ENCODE assay signal across 2 cellular contexts in genomic region chr3:187941848-187942194, GRCh38.
TF ChIP-seq lines count a peak whose summit lies in the region.

No MANE protein-coding gene starts in this region.

TF ChIP-seq in A549, 52 proteins besides CTCF, POLR2A, EP300 and RAD21 (continued from another document):
- TF ChIP-seq MAX (IDR thresholded peaks at IDR 0.05) = no peak

TF ChIP-seq in HepG2, 621 proteins besides CTCF, POLR2A, EP300 and RAD21 (continues in another document):
- no peak for TF ChIP-seq STAT6 (CRISPR knock-in tag; IDR thresholded peaks at IDR 0.05; ENCODE audit: borderline replicate concordance)
- no peak for TF ChIP-seq ZNF282 (IDR thresholded peaks at IDR 0.05; ENCODE audit: partially characterized antibody)
- peak; percentile 55; the same call in 1 of the 2 replicates for TF ChIP-seq TBX2 (CRISPR knock-in tag; IDR thresholded peaks at IDR 0.05; ENCODE audit: borderline replicate concordance)
- peak; percentile 98 for TF ChIP-seq THRA (CRISPR knock-in tag; IDR thresholded peaks at IDR 0.05; ENCODE audit: borderline replicate concordance)
- peak; percentile 81; the same call in 1 of the 2 replicates for TF ChIP-seq AHDC1 (CRISPR knock-in tag; IDR thresholded peaks at IDR 0.05; ENCODE audit: borderline replicate concordance)
- 0 out of 2 replicates have a peak, but pooled peaks have one; percentile 11 for TF ChIP-seq ELF3 (CRISPR knock-in tag; IDR thresholded peaks at IDR 0.05)
- peak; percentile 84 for TF ChIP-seq NR2F6 (IDR thresholded peaks at IDR 0.05)
- TF ChIP-seq NR2F6 (CRISPR knock-in tag; IDR thresholded peaks at IDR 0.05) = peak; percentile 86
- peak; percentile 77; the same call in 1 of the 2 replicates for TF ChIP-seq TBX3 (IDR thresholded peaks at IDR 0.05; ENCODE audit: borderline replicate concordance)
- TF ChIP-seq ZFP41 (CRISPR knock-in tag; IDR thresholded peaks at IDR 0.05; ENCODE audit: borderline replicate concordance) = no peak
- no peak for TF ChIP-seq KLF9 (CRISPR knock-in tag; IDR thresholded peaks at IDR 0.05; ENCODE audit: low read depth)
- TF ChIP-seq ZNF234 (CRISPR knock-in tag; conservative IDR thresholded peaks at IDR 0.05) = no peak
- no peak for TF ChIP-seq AKNA (CRISPR knock-in tag; IDR thresholded peaks at IDR 0.05; ENCODE audit: borderline replicate concordance)
- TF ChIP-seq ARID5B (CRISPR knock-in tag; IDR thresholded peaks at IDR 0.05) = peak; percentile 85
- TF ChIP-seq CREM (IDR thresholded peaks at IDR 0.05) = 0 out of 2 replicates have a peak, but pooled peaks have one; percentile 26
- no peak for TF ChIP-seq CREM (CRISPR knock-in tag; IDR thresholded peaks at IDR 0.05)
- TF ChIP-seq ERF (CRISPR knock-in tag; IDR thresholded peaks at IDR 0.05) = no peak
- no peak for TF ChIP-seq ATF7-NPFF (CRISPR knock-in tag; IDR thresholded peaks at IDR 0.05; ENCODE audit: low read depth)
- TF ChIP-seq SRY (CRISPR knock-in tag; IDR thresholded peaks at IDR 0.05) = no peak
- no peak for TF ChIP-seq CENPT (CRISPR knock-in tag; IDR thresholded peaks at IDR 0.05; ENCODE audit: low read depth)
- no peak for TF ChIP-seq AGO2 (optimal IDR thresholded peaks at IDR 0.05; ENCODE audit: low read depth, low read length)
- TF ChIP-seq PAWR (CRISPR knock-in tag; IDR thresholded peaks at IDR 0.05; ENCODE audit: borderline replicate concordance) = no peak
- TF ChIP-seq HNF4A (CRISPR knock-in tag; IDR thresholded peaks at IDR 0.05) = peak; percentile 54
- no peak for TF ChIP-seq ZNF335 (CRISPR knock-in tag; IDR thresholded peaks at IDR 0.05)
- TF ChIP-seq ADNP (CRISPR knock-in tag; IDR thresholded peaks at IDR 0.05) = no peak
- no peak for TF ChIP-seq ZNF709 (CRISPR knock-in tag; IDR thresholded peaks at IDR 0.05)
- TF ChIP-seq TSC22D2 (CRISPR knock-in tag; IDR thresholded peaks at IDR 0.05; ENCODE audit: borderline replicate concordance) = no peak
- no peak for TF ChIP-seq ZSCAN31 (CRISPR knock-in tag; IDR thresholded peaks at IDR 0.05; ENCODE audit: low read depth)
- TF ChIP-seq KLF16 (CRISPR knock-in tag; IDR thresholded peaks at IDR 0.05) = 0 out of 4 replicates have a peak, but pooled peaks of 1 of the 2 experiments have one; percentile 39
- TF ChIP-seq NR2F2 (IDR thresholded peaks at IDR 0.05; ENCODE audit: borderline replicate concordance, low read depth) = 0 out of 2 replicates have a peak, but pooled peaks have one; percentile 35
- TF ChIP-seq HDAC2 (CRISPR knock-in tag; IDR thresholded peaks at IDR 0.05) = peak; percentile 50; the same call in 1 of the 2 replicates
- TF ChIP-seq KAT8 (CRISPR knock-in tag; IDR thresholded peaks at IDR 0.05) = peak; percentile 54; the same call in 1 of the 2 replicates
- no peak for TF ChIP-seq ZNF264 (CRISPR knock-in tag; IDR thresholded peaks at IDR 0.05)
- TF ChIP-seq FOXP1 (IDR thresholded peaks at IDR 0.05) = no peak
- TF ChIP-seq FOXP1 (CRISPR knock-in tag; IDR thresholded peaks at IDR 0.05) = peak; percentile 82
- peak; percentile 69 for TF ChIP-seq PPARG (CRISPR knock-in tag; conservative IDR thresholded peaks at IDR 0.05)
- peak; percentile 29; the same call in 1 of the 2 replicates for TF ChIP-seq HHEX (CRISPR knock-in tag; IDR thresholded peaks at IDR 0.05)
- no peak for TF ChIP-seq ZNF557 (CRISPR knock-in tag; IDR thresholded peaks at IDR 0.05)
- TF ChIP-seq HOXD1 (CRISPR knock-in tag; IDR thresholded peaks at IDR 0.05) = no peak
- 0 out of 2 replicates have a peak, but pooled peaks have one; percentile 21 for TF ChIP-seq MED1 (CRISPR knock-in tag; IDR thresholded peaks at IDR 0.05)
- peak; percentile 67; the same call in 1 of the 2 replicates for TF ChIP-seq CHD4 (IDR thresholded peaks at IDR 0.05; ENCODE audit: borderline replicate concordance, low read length)
- TF ChIP-seq E2F5 (CRISPR knock-in tag; conservative IDR thresholded peaks at IDR 0.05) = no peak
- no peak for TF ChIP-seq ZBTB25 (CRISPR knock-in tag; IDR thresholded peaks at IDR 0.05)
- TF ChIP-seq ZNF839 (CRISPR knock-in tag; IDR thresholded peaks at IDR 0.05; ENCODE audit: borderline replicate concordance) = no peak
- no peak for TF ChIP-seq KDM3A (CRISPR knock-in tag; IDR thresholded peaks at IDR 0.05; ENCODE audit: low read depth)
- no peak for TF ChIP-seq MEF2D (CRISPR knock-in tag; IDR thresholded peaks at IDR 0.05)
